Comparison of ENCODE assay signal across 8 cellular contexts in the genomic region with DNA sequence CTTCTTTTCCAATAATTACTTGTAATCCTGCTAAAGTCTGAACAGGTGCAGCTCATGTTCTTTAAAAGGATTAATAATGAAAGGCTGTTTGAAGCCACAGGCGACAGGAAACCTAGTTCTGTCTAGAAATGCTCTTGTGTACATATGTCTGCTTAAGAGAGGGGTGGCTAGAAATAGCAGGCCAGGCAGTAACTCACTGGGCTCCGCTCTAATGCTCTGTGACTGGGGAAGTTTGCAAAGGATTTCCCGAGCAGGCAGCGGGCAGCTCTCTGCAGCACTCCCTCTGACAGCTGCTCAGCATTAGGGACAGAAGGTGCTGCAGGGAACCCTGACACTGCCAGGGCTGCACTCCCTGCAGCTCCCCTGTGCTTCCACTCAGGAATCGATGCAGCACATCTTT. TPM values are rescaled to one million over a fixed set of nuclear protein-coding genes. Genes with fewer than 3 reads are reported as not detected.
DNase-seq lines count a peak whose midpoint lies in the region; ATAC-seq and TF ChIP-seq lines count a peak whose summit lies in the region.
"Had no signal": no experiment of that assay in that cellular context is flagged by ENCODE, and none has a peak within 500 bp of the region (broad histone marks: within the 10 kb centered on the region; RNA-seq: fewer than 3 reads in every experiment).

No MANE protein-coding gene starts in this region.

- 61 to 87% methylated on average over 5 of the region's 5 CpGs for whole genome bisulfite sequencing in sigmoid colon, 2 donors
- WGBS in testis, 2 donors, result 57 to 64% methylated on average over 5 of the region's 5 CpGs
- 66 to 69% methylated on average over 5 of the region's 5 CpGs for WGBS in GM23248 (ENCODE audit: low coverage in 1 of 2, low lambda C conversion rate in 2 of 2, missing lambda C conversion rate in 2 of 2), 2 experiments

- DNase-seq in NCI-H69 (lab: John Stamatoyannopoulos, UW), result peak; percentile 69
- DNase-seq in sigmoid colon, result no peak
- no peak for DNase-seq in testis
- no peak for DNase-seq in activated CD4-positive, alpha-beta memory T cell treated with anti-CD3 and anti-CD28 coated beads for 36 hours
- no peak for DNase-seq in GM23248
- DNase-seq: stimulated activated CD8-positive, alpha-beta memory T cell treated with anti-CD3 and anti-CD28 coated beads, Interleukin-4, amount 100 ng/mL, for 48 hours had no signal

- no peak overlapping the region for H3K4me2 ChIP-seq in GM23248 (ENCODE audit: unreplicated experiment)

- no peaks in the 10 kb centered on the region for H3K36me3 ChIP-seq in sigmoid colon
- H3K36me3 ChIP-seq in testis (ENCODE audit: low read depth, missing control alignments), result no peaks in the 10 kb centered on the region
- H3K36me3 ChIP-seq in GM23248 (ENCODE audit: low read depth), result no peaks in the 10 kb centered on the region

- H3K27me3 ChIP-seq in sigmoid colon, result no peaks in the 10 kb centered on the region
- no peaks in the 10 kb centered on the region for H3K27me3 ChIP-seq in testis
- no peaks in the 10 kb centered on the region for H3K27me3 ChIP-seq in GM23248 (replicated peaks; ENCODE audit: insufficient read depth)

- ATAC-seq in GM19043 (IDR thresholded peaks at IDR 0.05; ENCODE audit: low read depth, unreplicated experiment), result peak; percentile 95
- ATAC-seq in HG02678 (IDR thresholded peaks at IDR 0.05; ENCODE audit: unreplicated experiment), result peak; percentile 89

- no peak overlapping the region for H3K4me3 Mint-ChIP-seq in activated CD4-positive, alpha-beta memory T cell treated with anti-CD3 and anti-CD28 coated beads for 36 hours

- peak overlapping the region; percentile 74 to 84 (median 84) for H3K27ac ChIP-seq in sigmoid colon
- H3K27ac ChIP-seq in testis, result no peak overlapping the region
- H3K27ac ChIP-seq in GM23248, result no peak overlapping the region

- in situ Hi-C loops in GM23248 (cut with MboI), result no loop called here

- H3K4me3 ChIP-seq in sigmoid colon (no peak overlapping the region), testis (no peak overlapping the region), GM23248 (no peak overlapping the region)

- no peaks in the 10 kb centered on the region for H3F3A ChIP-seq in GM23248 (ENCODE audit: insufficient read depth)

- CTCF ChIA-PET in activated CD4-positive, alpha-beta memory T cell treated with anti-CD3 and anti-CD28 coated beads for 36 hours (lab: Charles Lee), result no interaction called here

- POLR2A ChIA-PET in activated CD4-positive, alpha-beta memory T cell treated with anti-CD3 and anti-CD28 coated beads for 36 hours (lab: Charles Lee), result no interaction called here

- H3K4me1 ChIP-seq in sigmoid colon (peaks cover 0 to 26% (median 23%) of the 10 kb centered on the region in 4 donors), testis (no peaks in the 10 kb centered on the region), GM23248 (ENCODE audit: insufficient read depth) (no peaks in the 10 kb centered on the region)

- H3K79me2 ChIP-seq in GM23248 (ENCODE audit: insufficient read depth), result no peaks in the 10 kb centered on the region

- no peaks in the 10 kb centered on the region for H3K9me2 ChIP-seq in GM23248 (ENCODE audit: insufficient read depth)

- H3K9me3 Mint-ChIP-seq in activated CD4-positive, alpha-beta memory T cell treated with anti-CD3 and anti-CD28 coated beads for 36 hours, result no peaks in the 10 kb centered on the region

- H3K4me1 Mint-ChIP-seq in activated CD4-positive, alpha-beta memory T cell treated with anti-CD3 and anti-CD28 coated beads for 36 hours (ENCODE audit: low read depth), result peaks cover 44% of the 10 kb centered on the region

- H3K9ac ChIP-seq in GM23248, result no peak overlapping the region

- no peak overlapping the region for H2AFZ ChIP-seq in GM23248

- TF ChIP-seq POLR2A in sigmoid colon (IDR thresholded peaks at IDR 0.05), result no peak
- TF ChIP-seq POLR2A in testis (IDR thresholded peaks at IDR 0.05), result no peak

- no peaks in the 10 kb centered on the region for H4K20me1 ChIP-seq in GM23248 (ENCODE audit: insufficient read depth)

- H3K36me3 Mint-ChIP-seq in activated CD4-positive, alpha-beta memory T cell treated with anti-CD3 and anti-CD28 coated beads for 36 hours, result peaks cover 8% of the 10 kb centered on the region

- H3K9me3 ChIP-seq in sigmoid colon (no peaks in the 10 kb centered on the region), testis (no peaks in the 10 kb centered on the region), GM23248 (ENCODE audit: low read depth) (no peaks in the 10 kb centered on the region)

- TF ChIP-seq CTCF in sigmoid colon (IDR thresholded peaks at IDR 0.05) (no peak), testis (IDR thresholded peaks at IDR 0.05) (no peak)

- no peak overlapping the region for H3K27ac Mint-ChIP-seq in activated CD4-positive, alpha-beta memory T cell treated with anti-CD3 and anti-CD28 coated beads for 36 hours

- intact Hi-C loops in sigmoid colon (cut with DNase I) (no loop called here), testis (cut with DNase I; ENCODE audit: low total_unique reads) (no loop called here)
- intact Hi-C loops in activated CD4-positive, alpha-beta memory T cell treated with anti-CD3 and anti-CD28 coated beads for 36 hours (cut with micrococcal nuclease), result no loop called here

- TF ChIP-seq EP300 in sigmoid colon (IDR thresholded peaks at IDR 0.05), result no peak

- peaks cover 3% of the 10 kb centered on the region for H3K27me3 Mint-ChIP-seq in activated CD4-positive, alpha-beta memory T cell treated with anti-CD3 and anti-CD28 coated beads for 36 hours

RNA-seq across cellular contexts. Expression of a gene that starts 33.2 kb away (rescaled TPM):
- total RNA-seq in sigmoid colon (10 to 100 TPM; 27.0 to 36.9 (median 30.0) TPM), testis (10 to 100 TPM; 57.7 to 68.3 TPM)
- polyA plus RNA-seq in sigmoid colon (10 to 100 TPM in 1 of 3 donors, 1 to 10 TPM in 2; 2.3 to 10.3 (median 6.6) TPM), testis (ENCODE audit: insufficient read depth, low read depth, low replicate concordance) (70.4 TPM), GM23248 (2016; fragmentation: Nextera tagmentation; extraction: Ambion mirVana) (15.7 and 17.3 TPM in 2 replicates)
- 10 to 100 TPM; 48.9 to 49.0 TPM for total RNA-seq in activated CD4-positive, alpha-beta memory T cell treated with anti-CD3 and anti-CD28 coated beads for 36 hours
- total RNA-seq in GM23248 (2014; rRNA removed; shearing (Covaris generic)), result 24.3 and 24.4 TPM in 2 replicates

Comparison
In these comparisons a context has a peak if more than half of its experiments do, and no peak if none do; other contexts are left out.
1. H3K27ac ChIP-seq: peak in sigmoid colon (4 of 4); none in testis (0 of 2) and GM23248 (single experiment).